ENCODE assay signal across 19 cellular contexts in the genomic region with DNA sequence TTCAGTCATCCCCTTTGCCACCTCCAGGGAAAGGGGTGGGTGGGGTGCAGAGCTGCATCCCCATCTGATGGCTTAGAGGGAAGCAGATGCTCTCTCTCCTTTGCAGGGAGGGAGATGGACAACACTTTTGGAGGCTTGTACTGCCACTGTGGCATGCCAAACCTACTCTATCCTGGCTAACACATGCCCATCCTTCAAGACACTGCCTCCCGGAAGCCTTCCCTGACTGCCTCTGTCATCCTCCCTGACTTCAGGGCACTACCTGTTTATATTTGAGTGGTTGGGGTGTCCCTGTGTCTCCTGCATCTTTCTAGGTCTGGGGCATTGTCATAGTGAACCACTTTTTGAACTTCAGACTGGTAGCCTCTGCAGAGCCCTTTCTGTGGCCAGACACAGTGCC.
DNase-seq lines count a peak whose midpoint lies in the region; TF ChIP-seq lines count a peak whose summit lies in the region.
"Had no signal": no experiment of that assay in that cellular context is flagged by ENCODE, and none has a peak within 500 bp of the region (broad histone marks: within the 10 kb centered on the region; RNA-seq: fewer than 3 reads in every experiment).

No MANE protein-coding gene starts in this region.

- H3K4me2 ChIP-seq in BLaER1 (peak overlapping the region; percentile 34; the same call in 1 of the 2 replicates), osteoblast (ENCODE audit: insufficient read depth, low read length) (peak overlapping the region; percentile 75)

- H3K27me3 ChIP-seq in ACC112 (ENCODE audit: insufficient read depth, low read length) = no peaks in the 10 kb centered on the region
- no peaks in the 10 kb centered on the region for H3K27me3 ChIP-seq in BLaER1
- no peaks in the 10 kb centered on the region for H3K27me3 ChIP-seq in osteoblast (ENCODE audit: insufficient read depth, low read length)

- peak overlapping the region; percentile 52 for H3K4me3 Mint-ChIP-seq in glutamatergic neuron (ENCODE audit: unreplicated experiment)
- H3K4me3 Mint-ChIP-seq: CD4-positive, CD25-positive, alpha-beta regulatory T cell had no signal

- H3K9me3 ChIP-seq in BLaER1 (peaks cover 7% of the 10 kb centered on the region), osteoblast (ENCODE audit: low read depth, low read length) (peaks cover 4% of the 10 kb centered on the region)

- H3K4me1 Mint-ChIP-seq in glutamatergic neuron (ENCODE audit: low read depth, unreplicated experiment) = peaks cover 30% of the 10 kb centered on the region

- H4K20me1 ChIP-seq in BLaER1 (no peaks in the 10 kb centered on the region), osteoblast (ENCODE audit: insufficient read depth, low read length) (no peaks in the 10 kb centered on the region)

- peaks cover 13% of the 10 kb centered on the region for H3K9me3 Mint-ChIP-seq in glutamatergic neuron (ENCODE audit: unreplicated experiment)

- H3K36me3 ChIP-seq in ACC112 (ENCODE audit: insufficient read depth, low read length) = no peaks in the 10 kb centered on the region
- H3K36me3 ChIP-seq in BLaER1 = no peaks in the 10 kb centered on the region; the same call in 1 of the 2 replicates
- no peaks in the 10 kb centered on the region for H3K36me3 ChIP-seq in osteoblast (ENCODE audit: insufficient read depth, low read length)

- TF ChIP-seq CTCF in glutamatergic neuron (IDR thresholded peaks at IDR 0.05; ENCODE audit: partially characterized antibody, unreplicated experiment) (no peak), osteoblast (IDR thresholded peaks at IDR 0.05; ENCODE audit: extremely low read depth, low read depth, low read length) (no peak), coronary artery (IDR thresholded peaks at IDR 0.05) (no peak)

- peak overlapping the region; percentile 73 for H3K27ac Mint-ChIP-seq in glutamatergic neuron (ENCODE audit: unreplicated experiment)

- peaks cover 8% of the 10 kb centered on the region for H3K27me3 Mint-ChIP-seq in glutamatergic neuron (ENCODE audit: unreplicated experiment)
- H3K27me3 Mint-ChIP-seq: CD4-positive, CD25-positive, alpha-beta regulatory T cell had no signal

- H3K36me3 Mint-ChIP-seq in glutamatergic neuron (ENCODE audit: unreplicated experiment) = no peaks in the 10 kb centered on the region
- H3K36me3 Mint-ChIP-seq: CD4-positive, CD25-positive, alpha-beta regulatory T cell had no signal

- no peak overlapping the region for H3K9ac ChIP-seq in BLaER1

- no peak for DNase-seq in glutamatergic neuron
- DNase-seq in osteoblast (ENCODE audit: insufficient read length, low spot score, missing footprints) = no peak
- no peak for DNase-seq in NK-92 treated with Interleukin-12 subunit alpha and Interleukin-12 subunit beta, amount 100 ng/mL, for 24 hours (lab: John Stamatoyannopoulos, UW)
- DNase-seq in coronary artery (ENCODE audit: low spot score) = no peak
- DNase-seq in nucleus accumbens (lab: John Stamatoyannopoulos, UW) = no peak
- DNase-seq: ACHN; CD4-positive, CD25-positive, alpha-beta regulatory T cell; DMS53; H7; Kasumi-1; NCI-H1105 treated with DMSO at 0.1 percent for 48 hours; NCI-H2029; NCI-H446 treated with DMSO at 0.1 percent for 48 hours; NCI-H526; NCI-H82; Right ventricle myocardium superior; RPMI8226 had no signal

- H3K79me2 ChIP-seq in ACC112 (ENCODE audit: control insufficient read depth, insufficient read depth, low read length, unreplicated experiment) (no peaks in the 10 kb centered on the region), osteoblast (ENCODE audit: insufficient read depth, low read length) (no peaks in the 10 kb centered on the region)

- no peak overlapping the region for H2AFZ ChIP-seq in ACC112 (ENCODE audit: low read length, unreplicated experiment)
- H2AFZ ChIP-seq in osteoblast (ENCODE audit: low read length) = no peak overlapping the region

- peak overlapping the region; percentile 78; the same call in 1 of the 2 replicates for H3K27ac ChIP-seq in ACC112 (ENCODE audit: low read depth, low read length)
- H3K27ac ChIP-seq in BLaER1 = no peak overlapping the region
- H3K27ac ChIP-seq in osteoblast (ENCODE audit: low read depth, low read length) = no peak overlapping the region
- H3K27ac ChIP-seq in coronary artery = no peak overlapping the region

- H3K4me3 ChIP-seq in ACC112 (ENCODE audit: low read depth, low read length) (no peak overlapping the region), BLaER1 (no peak overlapping the region), osteoblast (ENCODE audit: insufficient read depth, low read length) (no peak overlapping the region), coronary artery (no peak overlapping the region)

- H3K4me1 ChIP-seq in ACC112 (ENCODE audit: control insufficient read depth, insufficient read depth, low read length, unreplicated experiment) = peaks cover 42% of the 10 kb centered on the region
- peaks cover 36% of the 10 kb centered on the region for H3K4me1 ChIP-seq in BLaER1
- H3K4me1 ChIP-seq in osteoblast (ENCODE audit: insufficient read depth, low read length) = peaks cover 32% of the 10 kb centered on the region
